ENCODE assay signal across 1 cellular context in genomic region chrX:68828740-68829593, GRCh38.
TF ChIP-seq lines count a peak whose summit lies in the region.

Gene EFNB1, plus strand, starts transcription at chrX:68829021. Its CDS starts 756 bp downstream, at chrX:68829777.

TF ChIP-seq in HepG2, 621 proteins besides CTCF, POLR2A, EP300 and RAD21 (continued from another document):
- TF ChIP-seq ZNF687 (CRISPR knock-in tag; IDR thresholded peaks at IDR 0.05) (peak; percentile 52; the same call in 1 of the 2 replicates), ZNF670 (CRISPR knock-in tag; IDR thresholded peaks at IDR 0.05; ENCODE audit: borderline replicate concordance) (no peak), RFXAP (CRISPR knock-in tag; IDR thresholded peaks at IDR 0.05; ENCODE audit: borderline replicate concordance) (0 out of 2 replicates have a peak, but pooled peaks have one; percentile 22), ZNF777 (CRISPR knock-in tag; IDR thresholded peaks at IDR 0.05) (peak; percentile 91), HNRNPUL1 (IDR thresholded peaks at IDR 0.05; ENCODE audit: low read depth, low read length) (no peak), RXRB (CRISPR knock-in tag; IDR thresholded peaks at IDR 0.05; ENCODE audit: borderline replicate concordance) (0 out of 2 replicates have a peak, but pooled peaks have one; percentile 26)
